20 cellular contexts compared by ENCODE assay signal in the genomic region with DNA sequence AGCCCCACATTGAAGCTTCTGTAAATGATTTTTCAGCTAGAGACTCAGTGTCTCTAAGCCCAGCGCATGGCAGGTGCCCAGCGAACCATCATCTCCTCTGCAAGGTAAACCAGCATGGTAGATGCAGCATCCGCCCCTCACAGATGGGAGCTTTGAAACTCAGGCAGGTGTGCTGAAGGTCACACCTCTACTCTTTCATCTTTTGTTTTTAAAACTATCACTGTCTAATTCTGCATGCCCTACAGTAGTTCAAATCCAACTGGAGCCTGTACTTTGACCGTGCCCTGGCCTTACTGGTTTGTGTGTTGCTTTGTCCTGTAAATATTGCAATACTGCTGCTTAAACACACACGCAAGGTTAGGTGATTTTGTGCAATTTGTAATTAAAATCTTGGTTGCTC.
"Had no signal": no experiment of that assay in that cellular context is flagged by ENCODE, and none has a peak within 500 bp of the region (broad histone marks: within the 10 kb centered on the region; RNA-seq: fewer than 3 reads in every experiment).

No MANE protein-coding gene starts in this region.

- ATAC-seq: activated T-cell treated with anti-CD3 and anti-CD28 coated beads, Interleukin-2, amount 50 U/mL, for 4 hours; K562; T-cell had no signal

- DNase-seq: activated CD4-positive, alpha-beta memory T cell treated with anti-CD3 and anti-CD28 coated beads for 36 hours; activated CD4-positive, alpha-beta T cell treated with anti-CD3 and anti-CD28 coated beads, Interleukin-2, amount 10 ng/mL, durations not matched to agents 7 days and 5 days; activated CD4-positive, CD25-positive, alpha-beta regulatory T cell; activated CD8-positive, alpha-beta memory T cell treated with anti-CD3 and anti-CD28 coated beads for 24 hours; activated gamma-delta T cell; activated naive CD4-positive, alpha-beta T cell treated with anti-CD3 and anti-CD28 coated beads for 36 hours; activated T-cell treated with anti-CD3 and anti-CD28 coated beads, Interleukin-2, amount 50 U/mL, for 4 hours; amygdala; Karpas-422; MM.1S; NCI-H1105; NCI-H1436; NCI-H187 treated with DMSO at 0.1 percent for 48 hours; NCI-H2107; NCI-H2227 treated with DMSO at 0.1 percent for 48 hours; NCI-H82; SIG-M5; T-cell had no signal

- H3K27ac ChIP-seq: VCaP had no signal

- H3K4me3 ChIP-seq: K562 had no signal
